In genomic region chr6:33834401-33835392, GRCh38 we compare ENCODE assay signal across 19 cellular contexts. TPM values are rescaled to one million over a fixed set of nuclear protein-coding genes. Genes with fewer than 3 reads are reported as not detected.
DNase-seq lines count a peak whose midpoint lies in the region; ATAC-seq, FAIRE-seq and TF ChIP-seq lines count a peak whose summit lies in the region.
"Had no signal": no experiment of that assay in that cellular context is flagged by ENCODE, and none has a peak within 500 bp of the region (broad histone marks: within the 10 kb centered on the region; RNA-seq: fewer than 3 reads in every experiment).

No MANE protein-coding gene starts in this region.

- TF ChIP-seq RAD21 in IMR-90 (IDR thresholded peaks at IDR 0.05; ENCODE audit: low read length) = no peak

- TF ChIP-seq CTCF in BE2C (IDR thresholded peaks at IDR 0.05; ENCODE audit: low read depth, low read length) = no peak
- no peak for TF ChIP-seq CTCF in IMR-90 (conservative IDR thresholded peaks at IDR 0.05; ENCODE audit: low read depth, low read length)
- TF ChIP-seq CTCF in WERI-Rb-1 (IDR thresholded peaks at IDR 0.05; ENCODE audit: low read depth, low read length) = no peak
- TF ChIP-seq CTCF in keratinocyte (optimal IDR thresholded peaks at IDR 0.05 in 1 of 3, IDR thresholded peaks at IDR 0.05 in 1 of 3, conservative IDR thresholded peaks at IDR 0.05 in 1 of 3; ENCODE audit: extremely low read depth in 1 of 3, insufficient read depth in 2 of 3, low read length in 3 of 3) = no peak

- FAIRE-seq in keratinocyte (lab: Jason Lieb, UNC) = peak; percentile 55
- FAIRE-seq: D721Med had no signal

- no peak overlapping the region for H2AK5ac ChIP-seq in IMR-90 (ENCODE audit: low read depth, low read length)

- no peak overlapping the region for H3K4me3 ChIP-seq in BE2C (ENCODE audit: low read depth, low read length)
- no peak overlapping the region for H3K4me3 ChIP-seq in IMR-90 (ENCODE audit: insufficient read depth, low read depth, low read length)
- H3K4me3 ChIP-seq in WERI-Rb-1 (ENCODE audit: low read depth, low read length) = no peak overlapping the region
- H3K4me3 ChIP-seq in keratinocyte (ENCODE audit: control insufficient read depth in 2 of 3, extremely low read depth in 1 of 3, insufficient read depth in 2 of 3, low read depth in 1 of 3, low read length in 3 of 3) = peak overlapping the region in 2 of 3 experiments; percentile 7 to 16

- ATAC-seq in IMR-90 (ENCODE audit: low read depth) (no peak), GM18858 (IDR thresholded peaks at IDR 0.05; ENCODE audit: unreplicated experiment) (no peak)
- ATAC-seq: CD8-positive, alpha-beta T cell had no signal

- CTCF ChIA-PET in IMR-90 (lab: Yijun Ruan, JAX) = no interaction called here

- H3K23ac ChIP-seq in IMR-90 (ENCODE audit: low read depth, low read length) = no peak overlapping the region

- H3K36me3 ChIP-seq in BE2C (no peaks in the 10 kb centered on the region), IMR-90 (ENCODE audit: control insufficient read depth, insufficient read depth, low read length) (no peaks in the 10 kb centered on the region), WERI-Rb-1 (no peaks in the 10 kb centered on the region), keratinocyte (ENCODE audit: control insufficient read depth in 2 of 2, extremely low read depth in 1 of 2, insufficient read depth in 2 of 2, low read length in 2 of 2) (no peaks in the 10 kb centered on the region)

- no peak overlapping the region for H3K14ac ChIP-seq in IMR-90 (replicated peaks; ENCODE audit: low read depth, low read length)

- no peak overlapping the region for H3K27ac ChIP-seq in IMR-90 (ENCODE audit: insufficient read depth, low read length)
- H3K27ac ChIP-seq in WERI-Rb-1 = peak overlapping the region; percentile 49
- H3K27ac ChIP-seq in keratinocyte (ENCODE audit: control insufficient read depth, insufficient read depth, low read length) = peak overlapping the region; percentile 48

- H3K79me2 ChIP-seq in keratinocyte (ENCODE audit: control insufficient read depth, insufficient read depth, low read length) = no peaks in the 10 kb centered on the region

- H4K20me1 ChIP-seq in IMR-90 (ENCODE audit: insufficient read depth, low read length) (no peaks in the 10 kb centered on the region), keratinocyte (ENCODE audit: control insufficient read depth, extremely low read depth, insufficient read depth, low read length) (no peaks in the 10 kb centered on the region)

- H2BK120ac ChIP-seq in IMR-90 (ENCODE audit: low read depth, low read length) = no peak overlapping the region

- no peak overlapping the region for H3K4ac ChIP-seq in IMR-90 (ENCODE audit: low read depth, low read length)

- intact Hi-C loops in IMR-90 (cut with micrococcal nuclease) = no loop called here

- no TSS peak for BruUV-seq in IMR-90 (replicated peaks; lab: Mats Ljungman, UMichigan)

- H3K4me1 ChIP-seq in BE2C (peaks cover 30% of the 10 kb centered on the region), IMR-90 (ENCODE audit: control insufficient read depth, insufficient read depth, low read length) (peaks cover 21% of the 10 kb centered on the region), keratinocyte (ENCODE audit: control insufficient read depth, extremely low read depth, insufficient read depth, low read length) (peaks cover 42% of the 10 kb centered on the region)

- DNase-seq in BE2C (peak; percentile 64), IMR-90 (no peak), WERI-Rb-1 (no peak), keratinocyte (ENCODE audit: low read depth, low spot score) (no peak), AG20443 (ENCODE audit: low spot score) (no peak), putamen (ENCODE audit: low spot score) (no peak)
- DNase-seq: ACHN; CD8-positive, alpha-beta T cell; GF-D8; GOT3; NCI-H146; NCI-H2081 treated with DMSO at 0.1 percent for 48 hours; NCI-H2227 treated with DMSO at 0.1 percent for 48 hours; NCI-H526 treated with DMSO at 0.1 percent for 48 hours; SHP77 had no signal

- H3K79me1 ChIP-seq in IMR-90 (ENCODE audit: low read depth in 1 of 2, low read length in 2 of 2) = peaks cover 0 to 14% of the 10 kb centered on the region in 2 experiments; a peak in 1 of 4 replicates

- H3K9me3 ChIP-seq in BE2C (no peaks in the 10 kb centered on the region), IMR-90 (ENCODE audit: control insufficient read depth, insufficient read depth, low read length) (no peaks in the 10 kb centered on the region), WERI-Rb-1 (ENCODE audit: severe bottlenecking) (peaks cover 16% of the 10 kb centered on the region), keratinocyte (ENCODE audit: control insufficient read depth, low read depth, low read length) (peaks cover 4% of the 10 kb centered on the region)

- POLR2A ChIA-PET in IMR-90 (lab: Charles Lee; ENCODE audit: unreplicated experiment) = no interaction called here

- no peak overlapping the region for H2BK20ac ChIP-seq in IMR-90 (ENCODE audit: low read depth, low read length)

- TF ChIP-seq POLR2A in IMR-90 (IDR thresholded peaks at IDR 0.05; ENCODE audit: low read depth, low read length) = no peak

- H2BK15ac ChIP-seq in IMR-90 (ENCODE audit: low read depth, low read length) = no peak overlapping the region; the same call in 2 of the 3 replicates

- H3K9ac ChIP-seq in IMR-90 (ENCODE audit: low read depth, low read length) = no peak overlapping the region
- peak overlapping the region; percentile 48 for H3K9ac ChIP-seq in keratinocyte (ENCODE audit: control insufficient read depth, extremely low read depth, insufficient read depth, low read length)

- no peak overlapping the region for H3K4me2 ChIP-seq in IMR-90 (ENCODE audit: low read depth, low read length)
- peak overlapping the region; percentile 67 for H3K4me2 ChIP-seq in keratinocyte (ENCODE audit: control insufficient read depth, extremely low read depth, insufficient read depth, low read depth, low read length)

- H2AFZ ChIP-seq in IMR-90 (replicated peaks; ENCODE audit: low read length, poor library complexity) (no peak overlapping the region), keratinocyte (ENCODE audit: control insufficient read depth, low read length) (peak overlapping the region; percentile 81)

- no peak overlapping the region for H4K5ac ChIP-seq in IMR-90 (ENCODE audit: low read depth, low read length)

- H2AK9ac ChIP-seq in IMR-90 (replicated peaks; ENCODE audit: low read depth, low read length, poor library complexity) = peak overlapping the region; percentile 66

- 95% methylated on average over 11 of the region's 22 CpGs; no CpG with 5 or more reads in 1 of the 2 experiments for WGBS in IMR-90 (ENCODE audit: extremely low coverage in 2 of 2, insufficient read length in 1 of 2), 2 experiments

- dilution Hi-C loops in IMR-90 (cut with HindIII; ENCODE audit: low sequenced_read_pairs, unreplicated experiment) = no loop called here
- dilution Hi-C loops in keratinocyte (cut with MboI; ENCODE audit: extremely low pct_ligation_motif_present, low sequenced_read_pairs) = no loop called here

- in situ Hi-C loops in IMR-90 (cut with MboI; ENCODE audit: low sequenced_read_pairs) = no loop called here

- H3K56ac ChIP-seq in IMR-90 (ENCODE audit: extremely low read depth, insufficient read depth, low read length) = no peak overlapping the region

- H4K8ac ChIP-seq in IMR-90 (ENCODE audit: low read depth in 2 of 2, low read length in 2 of 2) = no peak overlapping the region

- H3K18ac ChIP-seq in IMR-90 (ENCODE audit: low read depth, low read length) = no peak overlapping the region

- no peaks in the 10 kb centered on the region for H3K27me3 ChIP-seq in BE2C
- peaks cover 14% of the 10 kb centered on the region for H3K27me3 ChIP-seq in IMR-90 (ENCODE audit: control insufficient read depth, insufficient read depth, low read length)
- H3K27me3 ChIP-seq in WERI-Rb-1 (ENCODE audit: insufficient read depth, low read depth, severe bottlenecking) = no peaks in the 10 kb centered on the region
- no peaks in the 10 kb centered on the region for H3K27me3 ChIP-seq in keratinocyte (ENCODE audit: control insufficient read depth, extremely low read depth, insufficient read depth, low read length)

- no peak overlapping the region for H4K91ac ChIP-seq in IMR-90 (ENCODE audit: insufficient read depth, low read depth, low read length)

- H3K9me1 ChIP-seq in IMR-90 (ENCODE audit: insufficient read depth, low read length) (peaks cover 20% of the 10 kb centered on the region), keratinocyte (ENCODE audit: control insufficient read depth, extremely low read depth, insufficient read depth, low read length) (no peaks in the 10 kb centered on the region)

- no peak overlapping the region for H2BK5ac ChIP-seq in IMR-90 (ENCODE audit: low read depth, low read length, poor library complexity, severe bottlenecking)

RNA-seq across cellular contexts. Expression of gene MLN, which starts 30.9 kb away (rescaled TPM):
- polyA plus RNA-seq in BE2C (2012; ENCODE audit: insufficient read depth, insufficient read length, low read depth) = not detected
- total RNA-seq in IMR-90 (2012; rRNA removed) = not detected in 2 replicates
- polyA plus RNA-seq in IMR-90 (2012; rRNA removed) = not detected in 2 replicates
- not detected in 2 replicates for polyA plus RNA-seq in IMR-90 (2012; cell fraction: cytosol; rRNA removed)
- polyA plus RNA-seq in IMR-90 (2012; cell fraction: nucleus; rRNA removed; ENCODE audit: low replicate concordance) = not detected in 2 replicates
- polyA plus RNA-seq in keratinocyte = not detected in 3 replicates
- not detected for polyA plus RNA-seq in keratinocyte (2011; ENCODE audit: low read depth)
- not detected in 2 replicates for polyA plus RNA-seq in keratinocyte (2011; cell fraction: cytosol; rRNA removed)
- not detected in 2 replicates for polyA plus RNA-seq in keratinocyte (2011; cell fraction: nucleus; rRNA removed)
- not detected in 2 replicates for polyA plus RNA-seq in keratinocyte (2012; ENCODE audit: low replicate concordance)
- not detected in 3 replicates for polyA minus RNA-seq in keratinocyte
- polyA minus RNA-seq in keratinocyte (2011; cell fraction: cytosol; rRNA and poly(A)+ RNA removed) = not detected
- polyA minus RNA-seq in keratinocyte (2011; cell fraction: nucleus; rRNA and poly(A)+ RNA removed) = not detected in 2 replicates
- total RNA-seq: CD8-positive, alpha-beta T cell had no signal
- polyA plus RNA-seq: BJ, IgD-negative memory B cell had no signal

RNA-seq across cellular contexts. Expression of gene LEMD2, which starts 45.8 kb away (rescaled TPM):
- 82.1 TPM for polyA plus RNA-seq in BE2C (2012; ENCODE audit: insufficient read depth, insufficient read length, low read depth)
- 24.4 and 26.5 TPM in 2 replicates for total RNA-seq in IMR-90 (2012; rRNA removed)
- polyA plus RNA-seq in IMR-90 (2012; rRNA removed) = 37.8 and 43.6 TPM in 2 replicates
- polyA plus RNA-seq in IMR-90 (2012; cell fraction: cytosol; rRNA removed) = 30.9 and 55.6 TPM in 2 replicates
- polyA plus RNA-seq in IMR-90 (2012; cell fraction: nucleus; rRNA removed; ENCODE audit: low replicate concordance) = 98.1 and 109 TPM in 2 replicates
- polyA plus RNA-seq in keratinocyte = 30.8 to 48.6 TPM (median 47.5 TPM) in 3 replicates
- polyA plus RNA-seq in keratinocyte (2011; ENCODE audit: low read depth) = 23.4 TPM
- polyA plus RNA-seq in keratinocyte (2011; cell fraction: cytosol; rRNA removed) = 19.1 and 24.5 TPM in 2 replicates
- polyA plus RNA-seq in keratinocyte (2011; cell fraction: nucleus; rRNA removed) = 74.9 and 89.3 TPM in 2 replicates
- 34.0 and 34.2 TPM in 2 replicates for polyA plus RNA-seq in keratinocyte (2012; ENCODE audit: low replicate concordance)
- 39.6 to 72.0 TPM (median 40.1 TPM) in 3 replicates for polyA minus RNA-seq in keratinocyte
- 21.1 TPM for polyA minus RNA-seq in keratinocyte (2011; cell fraction: cytosol; rRNA and poly(A)+ RNA removed)
- polyA minus RNA-seq in keratinocyte (2011; cell fraction: nucleus; rRNA and poly(A)+ RNA removed) = 31.9 and 52.5 TPM in 2 replicates

Comparison
In these comparisons a context has a peak if more than half of its experiments do, and no peak if none do; other contexts are left out.
1. H3K4me3 ChIP-seq: peak in keratinocyte (2 of 3); none in BE2C (single experiment), IMR-90 (single experiment) and WERI-Rb-1 (single experiment).